ENCODE assay signal across 9 cellular contexts in genomic region chr15:85692873-85693272, GRCh38.
A peak's percentile ranks its signal among the peaks of the same experiment; 100 is the strongest.
DNase-seq lines count a peak whose midpoint lies in the region; ATAC-seq and TF ChIP-seq lines count a peak whose summit lies in the region.
"Had no signal": no experiment of that assay in that cellular context is flagged by ENCODE, and none has a peak within 500 bp of the region (broad histone marks: within the 10 kb centered on the region; RNA-seq: fewer than 3 reads in every experiment).

No MANE protein-coding gene starts in this region.

- no peak for TF ChIP-seq EP300 in esophagus muscularis mucosa (IDR thresholded peaks at IDR 0.05)

- H3K9me3 ChIP-seq in esophagus muscularis mucosa = no peaks in the 10 kb centered on the region

- H3K36me3 ChIP-seq in esophagus muscularis mucosa = peaks cover 16 to 77% (median 57%) of the 10 kb centered on the region in 4 donors

- no peaks in the 10 kb centered on the region for H3K27me3 ChIP-seq in esophagus muscularis mucosa

- peaks cover 40 to 57% (median 51%) of the 10 kb centered on the region in 4 donors for H3K4me1 ChIP-seq in esophagus muscularis mucosa

- no peak for TF ChIP-seq CTCF in GM12864 (IDR thresholded peaks at IDR 0.05; ENCODE audit: low read depth, low read length, missing control alignments)
- no peak for TF ChIP-seq CTCF in esophagus muscularis mucosa (IDR thresholded peaks at IDR 0.05)

- WGBS in esophagus muscularis mucosa = 87% methylated on average over 5 of the region's 5 CpGs

- H3K27ac ChIP-seq in esophagus muscularis mucosa (replicated peaks in 1 of 4) = peak overlapping the region in 3 of 4 donors; percentile 20 to 46 (median 39)

- DNase-seq in GM12864 (ENCODE audit: low read depth) (no peak), KBM-7 (peak; percentile 23), esophagus muscularis mucosa (ENCODE audit: extremely low spot score) (no peak), NCI-H187 treated with DMSO at 0.1 percent for 48 hours (lab: John Stamatoyannopoulos, UW) (no peak), AG20443 (ENCODE audit: low spot score) (no peak), glomerular visceral epithelial cell (ENCODE audit: extremely low spot score) (no peak)
- no peak for DNase-seq in activated CD4-positive, CD25-positive, alpha-beta regulatory T cell treated with anti-CD3 and anti-CD28 coated beads, Interleukin-2, amount 50 U/mL, for 72 hours

- in situ Hi-C loops in KBM-7 (cut with MboI; ENCODE audit: low pct_unique_long_range_greater_than_20kb, low sequenced_read_pairs) = no loop called here

- peak overlapping the region; percentile 65 for H3K4me3 ChIP-seq in GM12864 (ENCODE audit: low read depth, low read length)
- no peak overlapping the region for H3K4me3 ChIP-seq in esophagus muscularis mucosa

- TF ChIP-seq POLR2A in esophagus muscularis mucosa (IDR thresholded peaks at IDR 0.05; ENCODE audit: low read depth) = no peak

- peak; percentile 45 for ATAC-seq in GM21367 (IDR thresholded peaks at IDR 0.05; ENCODE audit: unreplicated experiment)
- ATAC-seq: HCT116 had no signal

- intact Hi-C loops in esophagus muscularis mucosa (cut with DNase I) = no loop called here
